ENCODE assay signal across 8 cellular contexts in the genomic region with DNA sequence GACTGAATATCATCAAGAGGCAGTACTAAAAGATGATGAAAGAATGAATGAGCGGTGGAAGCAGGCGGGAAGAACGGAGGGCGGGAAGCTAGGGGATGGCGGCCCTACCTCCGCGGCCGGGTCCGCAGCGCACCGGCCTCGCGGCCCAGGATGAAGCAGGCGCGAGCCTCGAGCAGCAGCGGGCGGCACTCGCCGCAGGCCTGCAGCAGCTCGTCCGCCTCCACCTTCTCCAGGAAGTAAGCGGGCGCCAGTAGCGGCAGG. TPM values are rescaled to one million over a fixed set of nuclear protein-coding genes. Genes with fewer than 3 reads are reported as not detected.
DNase-seq lines count a peak whose midpoint lies in the region; ATAC-seq and TF ChIP-seq lines count a peak whose summit lies in the region.

No MANE protein-coding gene starts in this region.

- peaks cover 36% of the 10 kb centered on the region for H3K27me3 ChIP-seq in suprapubic skin

- peaks cover 23% of the 10 kb centered on the region for H3K4me1 Mint-ChIP-seq in activated T-cell treated with anti-CD3 and anti-CD28 coated beads, Interleukin-2, amount 50 U/mL, for 24 hours (ENCODE audit: low read depth)
- H3K4me1 Mint-ChIP-seq in activated naive CD8-positive, alpha-beta T cell treated with anti-CD3 and anti-CD28 coated beads, Interleukin-2, amount 50 U/mL, for 24 hours: peaks cover 16% of the 10 kb centered on the region
- H3K4me1 Mint-ChIP-seq in mesothelial cell of epicardium: peaks cover 9% of the 10 kb centered on the region

- TF ChIP-seq CTCF in mesothelial cell of epicardium (IDR thresholded peaks at IDR 0.05; ENCODE audit: unreplicated experiment) (no peak), suprapubic skin (IDR thresholded peaks at IDR 0.05) (no peak)

- TF ChIP-seq POLR2A in suprapubic skin (IDR thresholded peaks at IDR 0.05): no peak

- no peak for TF ChIP-seq EP300 in suprapubic skin (IDR thresholded peaks at IDR 0.05)

- peak overlapping the region; percentile 54 for H3K4me3 Mint-ChIP-seq in activated T-cell treated with anti-CD3 and anti-CD28 coated beads, Interleukin-2, amount 50 U/mL, for 24 hours
- peak overlapping the region; percentile 65 for H3K4me3 Mint-ChIP-seq in activated naive CD8-positive, alpha-beta T cell treated with anti-CD3 and anti-CD28 coated beads, Interleukin-2, amount 50 U/mL, for 24 hours
- peak overlapping the region; percentile 53 for H3K4me3 Mint-ChIP-seq in mesothelial cell of epicardium

- H3K27ac ChIP-seq in suprapubic skin: peak overlapping the region; percentile 16

- H3K36me3 ChIP-seq in suprapubic skin: no peaks in the 10 kb centered on the region

- H3K27me3 Mint-ChIP-seq in activated T-cell treated with anti-CD3 and anti-CD28 coated beads, Interleukin-2, amount 50 U/mL, for 24 hours: peaks cover 57% of the 10 kb centered on the region
- peaks cover 49% of the 10 kb centered on the region for H3K27me3 Mint-ChIP-seq in activated naive CD8-positive, alpha-beta T cell treated with anti-CD3 and anti-CD28 coated beads, Interleukin-2, amount 50 U/mL, for 24 hours
- peaks cover 71% of the 10 kb centered on the region for H3K27me3 Mint-ChIP-seq in mesothelial cell of epicardium (ENCODE audit: low read depth)

- H3K9me3 Mint-ChIP-seq in activated T-cell treated with anti-CD3 and anti-CD28 coated beads, Interleukin-2, amount 50 U/mL, for 24 hours: peaks cover 7% of the 10 kb centered on the region
- peaks cover 7% of the 10 kb centered on the region for H3K9me3 Mint-ChIP-seq in activated naive CD8-positive, alpha-beta T cell treated with anti-CD3 and anti-CD28 coated beads, Interleukin-2, amount 50 U/mL, for 24 hours
- peaks cover 7% of the 10 kb centered on the region for H3K9me3 Mint-ChIP-seq in mesothelial cell of epicardium

- peaks cover 2% of the 10 kb centered on the region for H3K36me3 Mint-ChIP-seq in activated T-cell treated with anti-CD3 and anti-CD28 coated beads, Interleukin-2, amount 50 U/mL, for 24 hours (ENCODE audit: low read depth)
- peaks cover 4% of the 10 kb centered on the region for H3K36me3 Mint-ChIP-seq in activated naive CD8-positive, alpha-beta T cell treated with anti-CD3 and anti-CD28 coated beads, Interleukin-2, amount 50 U/mL, for 24 hours (ENCODE audit: low read depth)
- peaks cover 3% of the 10 kb centered on the region for H3K36me3 Mint-ChIP-seq in mesothelial cell of epicardium

- WGBS in suprapubic skin: 29% methylated on average over 23 of the region's 25 CpGs

- H3K4me3 ChIP-seq in suprapubic skin: peak overlapping the region; percentile 46

- DNase-seq in activated T-cell treated with anti-CD3 and anti-CD28 coated beads, Interleukin-2, amount 50 U/mL, for 24 hours: no peak
- no peak for DNase-seq in activated T-cell treated with anti-CD3 and anti-CD28 coated beads for 4 hours
- DNase-seq in activated naive CD8-positive, alpha-beta T cell treated with anti-CD3 and anti-CD28 coated beads, Interleukin-2, amount 50 U/mL, for 24 hours: no peak
- DNase-seq in mesothelial cell of epicardium (ENCODE audit: low spot score in 2 of 2, unreplicated experiment in 2 of 2): no peak
- DNase-seq in suprapubic skin (ENCODE audit: low spot score in 2 of 2): no peak
- no peak for DNase-seq in DMS153 treated with DMSO at 0.1 percent for 48 hours (lab: John Stamatoyannopoulos, UW; ENCODE audit: unreplicated experiment)

- no peak for ATAC-seq in activated naive CD8-positive, alpha-beta T cell treated with anti-CD3 and anti-CD28 coated beads, Interleukin-2, amount 50 U/mL, for 24 hours
- ATAC-seq in GM21786 (IDR thresholded peaks at IDR 0.05; ENCODE audit: unreplicated experiment): no peak
- no peak for ATAC-seq in HG03432 (IDR thresholded peaks at IDR 0.05; ENCODE audit: unreplicated experiment)

- no peaks in the 10 kb centered on the region for H3K9me3 ChIP-seq in suprapubic skin

- H3K4me1 ChIP-seq in suprapubic skin: peaks cover 41% of the 10 kb centered on the region

- H3K27ac Mint-ChIP-seq in activated T-cell treated with anti-CD3 and anti-CD28 coated beads, Interleukin-2, amount 50 U/mL, for 24 hours: peak overlapping the region; percentile 73
- no peak overlapping the region for H3K27ac Mint-ChIP-seq in activated naive CD8-positive, alpha-beta T cell treated with anti-CD3 and anti-CD28 coated beads, Interleukin-2, amount 50 U/mL, for 24 hours
- H3K27ac Mint-ChIP-seq in mesothelial cell of epicardium: no peak overlapping the region

RNA-seq across cellular contexts. Expression of a gene that starts 3.4 kb away (rescaled TPM):
- total RNA-seq in mesothelial cell of epicardium (0.38 to 0.67 TPM (median 0.59 TPM) in 3 replicates), suprapubic skin (1 to 10 TPM in 3 of 4 donors, under 1 TPM in 1; 0.97 to 5.1 (median 2.1) TPM)

RNA-seq across cellular contexts. Expression of a gene that starts 30.3 kb away (rescaled TPM):
- total RNA-seq in mesothelial cell of epicardium (2,848 to 2,954 TPM (median 2,936 TPM) in 3 replicates), suprapubic skin (1,000 to 10,000 TPM in 3 of 4 donors, 100 to 1,000 TPM in 1; 851 to 2,162 (median 1,899) TPM)
